In the genomic region with DNA sequence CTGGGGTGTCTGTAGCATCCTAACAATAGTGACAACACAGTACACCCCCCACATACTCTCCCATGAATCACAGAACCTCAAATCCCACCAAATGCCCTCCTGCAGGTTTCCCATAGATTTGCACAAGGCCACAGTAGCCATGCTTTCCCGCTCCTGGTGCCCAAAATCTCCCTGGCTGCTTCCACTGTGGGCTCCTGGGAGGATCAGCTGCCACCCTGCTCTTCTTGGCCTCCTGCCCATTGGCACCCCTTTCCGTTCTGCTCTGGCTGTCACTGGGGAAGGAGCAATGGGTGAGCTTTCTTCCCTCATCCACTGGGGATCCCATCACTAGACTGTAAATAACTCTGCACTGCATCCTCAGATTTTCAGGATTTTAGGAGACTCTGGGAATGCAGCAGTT, we compare ENCODE assay signal across 7 cellular contexts.
"Had no signal": no experiment of that assay in that cellular context is flagged by ENCODE, and none has a peak within 500 bp of the region (broad histone marks: within the 10 kb centered on the region; RNA-seq: fewer than 3 reads in every experiment).

No MANE protein-coding gene starts in this region.

- H3K4me3 ChIP-seq: K562 had no signal

- H3K36me3 Mint-ChIP-seq: IgD-negative memory B cell had no signal

- H3K4me1 Mint-ChIP-seq: IgD-negative memory B cell had no signal

- DNase-seq: IMR-90, KBM-7, KG1 had no signal

- H3K27ac Mint-ChIP-seq: IgD-negative memory B cell had no signal

- H3K27ac ChIP-seq: HL-60, KMS-11 had no signal

- H3K4me3 Mint-ChIP-seq: IgD-negative memory B cell had no signal
